ENCODE assay signal across 9 cellular contexts in the genomic region with DNA sequence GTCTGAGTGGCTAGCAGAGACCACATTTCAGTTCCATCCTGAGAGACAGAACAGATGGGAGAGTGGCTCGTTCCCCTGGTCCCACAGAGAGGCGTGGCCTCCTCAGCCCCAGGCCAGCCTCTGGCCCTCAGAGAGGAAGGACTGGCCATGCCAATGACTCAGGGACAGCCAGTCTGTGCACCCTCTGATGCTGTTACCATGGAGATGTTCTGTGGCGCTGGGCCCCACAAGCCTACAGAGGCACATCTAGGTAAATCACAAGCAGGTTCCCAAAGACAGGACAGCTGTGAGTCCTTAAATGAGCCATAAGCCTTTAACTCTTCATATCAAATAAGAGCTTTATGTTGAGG. TPM values are rescaled to one million over a fixed set of nuclear protein-coding genes. Genes with fewer than 3 reads are reported as not detected.
DNase-seq lines count a peak whose midpoint lies in the region; ATAC-seq and TF ChIP-seq lines count a peak whose summit lies in the region.
"Had no signal": no experiment of that assay in that cellular context is flagged by ENCODE, and none has a peak within 500 bp of the region (broad histone marks: within the 10 kb centered on the region; RNA-seq: fewer than 3 reads in every experiment).

No MANE protein-coding gene starts in this region.

- H3K4me1 ChIP-seq in mesodermal cell (ENCODE audit: control insufficient read depth, insufficient read depth, low read length, poor library complexity, severe bottlenecking) = peaks cover 4% of the 10 kb centered on the region

- H3K9me3 Mint-ChIP-seq in CD4-positive, alpha-beta T cell = no peaks in the 10 kb centered on the region

- intact Hi-C loops in CD4-positive, alpha-beta T cell (cut with DNase I, micrococcal nuclease) = no loop called here

- H3K36me3 ChIP-seq in mesodermal cell (ENCODE audit: control insufficient read depth, insufficient read depth, low read length) = no peaks in the 10 kb centered on the region

- DNase-seq in AG08396 (ENCODE audit: low spot score) (peak; percentile 61), M059J (ENCODE audit: low read depth) (peak; percentile 63), caudate nucleus (lab: John Stamatoyannopoulos, UW) (peak in 2 of 61 donors; percentile 9 to 89), epidermal melanocyte (ENCODE audit: insufficient read length, low spot score) (no peak)
- DNase-seq in CD4-positive, alpha-beta T cell = no peak
- no peak for DNase-seq in activated CD4-positive, alpha-beta T cell treated with anti-CD3 and anti-CD28 coated beads for 48 hours

- 69 to 100% methylated on average over 2 to 3 of the region's 3 CpGs for WGBS in mesodermal cell (ENCODE audit: insufficient coverage in 2 of 2), 2 experiments

- H3K27ac ChIP-seq in caudate nucleus (ENCODE audit: low read depth, low read length) (peak overlapping the region; percentile 9), mesodermal cell (ENCODE audit: low read depth, low read length, severe bottlenecking) (peak overlapping the region; percentile 71)
- H3K27ac ChIP-seq in CD4-positive, alpha-beta T cell (ENCODE audit: low read depth, low read length) = no peak overlapping the region

- no peaks in the 10 kb centered on the region for H3K27me3 ChIP-seq in CD4-positive, alpha-beta T cell (ENCODE audit: control insufficient read depth, insufficient read depth, low read length)

- POLR2A ChIA-PET in CD4-positive, alpha-beta T cell (lab: Charles Lee) = no interaction called here

- CTCF ChIA-PET in CD4-positive, alpha-beta T cell (lab: Charles Lee) = interaction anchor here (1.0 to 1.2 kb wide), 3 partner anchors 13 to 319 kb away, joined by 3 to 4 read pairs (median 3); no protein-coding TSS in a partner anchor

- no peak for ATAC-seq in HG03460 (IDR thresholded peaks at IDR 0.05; ENCODE audit: unreplicated experiment)
- ATAC-seq in CD4-positive, alpha-beta T cell (ENCODE audit: poor library complexity) = no peak

- no peak overlapping the region for H3K27ac Mint-ChIP-seq in CD4-positive, alpha-beta T cell

- no peaks in the 10 kb centered on the region for H3K9me3 ChIP-seq in mesodermal cell (ENCODE audit: control insufficient read depth, low read length)
- H3K9me3 ChIP-seq in CD4-positive, alpha-beta T cell (ENCODE audit: control insufficient read depth, low read length) = no peaks in the 10 kb centered on the region

- TF ChIP-seq CTCF in CD4-positive, alpha-beta T cell (IDR thresholded peaks at IDR 0.05) = no peak

- no peak overlapping the region for H3K4me3 Mint-ChIP-seq in CD4-positive, alpha-beta T cell

- no peaks in the 10 kb centered on the region for H3K27me3 Mint-ChIP-seq in CD4-positive, alpha-beta T cell

- peaks cover 18% of the 10 kb centered on the region for H3K4me1 Mint-ChIP-seq in CD4-positive, alpha-beta T cell (ENCODE audit: low read depth)

- H3K4me3 ChIP-seq in mesodermal cell (ENCODE audit: extremely low read depth, insufficient read depth, low read length, poor library complexity, severe bottlenecking) = no peak overlapping the region

- H3K36me3 Mint-ChIP-seq in CD4-positive, alpha-beta T cell (ENCODE audit: low read depth) = no peaks in the 10 kb centered on the region

RNA-seq across cellular contexts. Expression of gene WHAMM, which starts 40.8 kb away (rescaled TPM):
- total RNA-seq in M059J (2014; rRNA removed; shearing (Covaris generic)) = 4.2 and 6.3 TPM in 2 replicates
- polyA plus RNA-seq in mesodermal cell (2013, experiment 1 of 2) = 4.4 TPM
- polyA plus RNA-seq in mesodermal cell (2013, experiment 2 of 2) = 5.9 TPM
- 10 to 100 TPM; 86.4 to 87.7 TPM for total RNA-seq in CD4-positive, alpha-beta T cell

RNA-seq across cellular contexts. Expression of gene FSD2, which starts 44.3 kb away (rescaled TPM):
- total RNA-seq in M059J (2014; rRNA removed; shearing (Covaris generic)) = not detected in 2 replicates
- not detected for polyA plus RNA-seq in mesodermal cell (2013, experiment 1 of 2)
- polyA plus RNA-seq in mesodermal cell (2013, experiment 2 of 2) = not detected
- not detected for total RNA-seq in CD4-positive, alpha-beta T cell
- total RNA-seq: H4 had no signal

Comparison
In these comparisons a context has a peak if more than half of its experiments do, and no peak if none do; other contexts are left out.
1. DNase-seq: peak in AG08396 (single experiment) and M059J (single experiment); none in epidermal melanocyte (single experiment), CD4-positive, alpha-beta T cell (0 of 10) and activated CD4-positive, alpha-beta T cell treated with anti-CD3 and anti-CD28 coated beads for 48 hours (single experiment).
2. RNA of gene WHAMM, which starts 40.8 kb away (total RNA-seq): 86.4 to 87.7 TPM in CD4-positive, alpha-beta T cell; 4.2 to 6.3 TPM in M059J; every median in the first group is over 10 times any median in the second.